Comparison of ENCODE assay signal across 9 cellular contexts in the genomic region with DNA sequence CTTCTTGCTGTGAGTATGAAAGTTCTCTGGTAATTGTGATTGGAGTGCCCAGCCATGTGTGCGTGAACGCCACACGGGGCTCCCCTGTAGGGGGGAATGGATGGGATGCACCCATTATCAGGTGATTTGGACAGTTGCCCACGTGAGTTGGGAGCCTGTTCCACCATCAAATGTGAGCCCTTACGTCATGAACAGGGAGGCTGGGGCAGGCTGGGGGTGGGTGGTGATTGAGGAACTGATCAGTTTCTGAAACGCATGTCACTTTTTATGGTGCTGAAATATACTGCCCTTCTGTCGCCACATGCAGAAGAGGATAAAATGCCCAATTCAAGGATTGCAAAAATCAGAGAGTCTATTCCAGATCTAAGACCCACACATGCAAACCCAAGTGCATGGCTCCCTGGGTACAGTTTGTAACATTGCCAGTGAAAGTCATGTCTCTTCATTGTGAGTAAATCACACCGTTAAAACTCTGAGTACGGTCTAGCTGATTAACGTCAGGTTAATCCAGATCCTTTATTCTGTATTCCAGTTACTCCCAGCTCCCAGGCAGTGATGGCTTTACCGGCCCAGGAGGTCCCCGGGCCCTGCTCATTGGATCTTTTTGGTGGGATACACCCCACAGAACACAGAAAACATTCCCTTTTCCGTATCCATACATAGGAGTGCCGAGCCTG.
A peak's percentile ranks its signal among the peaks of the same experiment; 100 is the strongest.
DNase-seq lines count a peak whose midpoint lies in the region; ATAC-seq, FAIRE-seq and TF ChIP-seq lines count a peak whose summit lies in the region.
"Had no signal": no experiment of that assay in that cellular context is flagged by ENCODE, and none has a peak within 500 bp of the region (broad histone marks: within the 10 kb centered on the region; RNA-seq: fewer than 3 reads in every experiment).

No MANE protein-coding gene starts in this region.

- TF ChIP-seq EP300 in GM12878 (IDR thresholded peaks at IDR 0.05; ENCODE audit: borderline replicate concordance in 1 of 2, control insufficient read depth in 1 of 2, low read depth in 2 of 2, low read length in 2 of 2), result peak; percentile 75 to 94; a peak in 3 of 4 replicates

- POLR2A ChIA-PET in GM12878 (lab: Charles Lee), result interaction anchor here (0.5 to 1.3 kb wide), 4 partner anchors 13 to 139 kb away, joined by 3 read pairs; a partner anchor contains a TSS
- POLR2A ChIA-PET in activated CD4-positive, alpha-beta memory T cell treated with anti-CD3 and anti-CD28 coated beads, Interleukin-2, amount 10 ng/mL, durations not matched to agents 7 days and 5 days (lab: Charles Lee), result no interaction called here

- intact Hi-C loops in GM12878 (cut with micrococcal nuclease; ENCODE audit: unreplicated experiment), result loop anchor here (1.0 to 10.0 kb wide), 6 partner anchors 27 to 574 kb away; a partner anchor contains a TSS

- H3K27me3 ChIP-seq in BLaER1 treated with 17β-estradiol and CSF1 and Interleukin-3, amounts not matched to agents 10 nM and 100 nM, result no peaks in the 10 kb centered on the region
- H3K27me3 ChIP-seq in GM12878 (replicated peaks in 1 of 2; ENCODE audit: control insufficient read depth in 2 of 2, insufficient read depth in 2 of 2, low read length in 1 of 2), result no peaks in the 10 kb centered on the region

- BruUV-seq in GM12878 (replicated peaks; lab: Mats Ljungman, UMichigan), result no TSS peak

- no peak for TF ChIP-seq CTCF in GM12878 (IDR thresholded peaks at IDR 0.05 in 2 of 3, conservative IDR thresholded peaks at IDR 0.05 in 1 of 3; ENCODE audit: control insufficient read depth in 2 of 3, extremely low read depth in 1 of 3, insufficient read depth in 1 of 3, low read depth in 3 of 3, low read length in 3 of 3)

- H3K4me1 ChIP-seq in BLaER1 treated with 17β-estradiol and CSF1 and Interleukin-3, amounts not matched to agents 10 nM and 100 nM, result peaks cover 67 to 96% (median 81%) of the 10 kb centered on the region in 10 experiments
- H3K4me1 ChIP-seq in GM12878 (ENCODE audit: control insufficient read depth, insufficient read depth, low read length), result peaks cover 37% of the 10 kb centered on the region

- no peak for TF ChIP-seq POLR2A in GM12878 (IDR thresholded peaks at IDR 0.05; ENCODE audit: low read depth, low read length)

- no peak overlapping the region for H3K27ac Mint-ChIP-seq in activated CD4-positive, alpha-beta memory T cell treated with anti-CD3 and anti-CD28 coated beads, Interleukin-2, amount 10 ng/mL, durations not matched to agents 7 days and 5 days

- peaks cover 8% of the 10 kb centered on the region for H3K27me3 Mint-ChIP-seq in activated CD4-positive, alpha-beta memory T cell treated with anti-CD3 and anti-CD28 coated beads, Interleukin-2, amount 10 ng/mL, durations not matched to agents 7 days and 5 days

- SMC1A ChIA-PET in GM12878 (lab: Charles Lee; ENCODE audit: uncharacterized antibody, unreplicated experiment), result interaction anchor here (0.6 to 2.8 kb wide), 6 partner anchors 9 to 490 kb away, joined by 3 to 10 read pairs (median 4); no protein-coding TSS in a partner anchor

- 28% methylated on average over 14 of the region's 14 CpGs for WGBS in GM12878 (ENCODE audit: insufficient coverage, insufficient replicate concordance, low lambda C conversion rate, missing lambda C conversion rate)

- peak overlapping the region; percentile 68 to 98 (median 79) for H3K4me2 ChIP-seq in BLaER1 treated with 17β-estradiol and CSF1 and Interleukin-3, amounts not matched to agents 10 nM and 100 nM
- peak overlapping the region; percentile 81 for H3K4me2 ChIP-seq in GM12878 (ENCODE audit: control insufficient read depth, insufficient read depth)

- peak overlapping the region; percentile 43 to 94 (median 64) for H3K27ac ChIP-seq in BLaER1 treated with 17β-estradiol and CSF1 and Interleukin-3, amounts not matched to agents 10 nM and 100 nM
- H3K27ac ChIP-seq in GM12878 (ENCODE audit: control insufficient read depth, insufficient read depth), result peak overlapping the region; percentile 60

- H3K36me3 ChIP-seq in BLaER1 treated with 17β-estradiol and CSF1 and Interleukin-3, amounts not matched to agents 10 nM and 100 nM, result no peaks in the 10 kb centered on the region
- no peaks in the 10 kb centered on the region for H3K36me3 ChIP-seq in GM12878 (ENCODE audit: control insufficient read depth in 2 of 2, insufficient read depth in 2 of 2, low read length in 1 of 2)
- H3K36me3 ChIP-seq: BE2C had no signal

- H3K4me3 ChIP-seq in BLaER1 treated with 17β-estradiol and CSF1 and Interleukin-3, amounts not matched to agents 10 nM and 100 nM, result peak overlapping the region in 3 of 10 experiments; percentile 9 to 40 (median 18); a peak in 2 of 20 replicates
- peak overlapping the region; percentile 42; the same call in 1 of the 2 replicates for H3K4me3 ChIP-seq in GM12878

- no peak overlapping the region for H3K4me3 Mint-ChIP-seq in activated CD4-positive, alpha-beta memory T cell treated with anti-CD3 and anti-CD28 coated beads, Interleukin-2, amount 10 ng/mL, durations not matched to agents 7 days and 5 days

- peaks cover 5% of the 10 kb centered on the region for H3K4me1 Mint-ChIP-seq in activated CD4-positive, alpha-beta memory T cell treated with anti-CD3 and anti-CD28 coated beads, Interleukin-2, amount 10 ng/mL, durations not matched to agents 7 days and 5 days

- DNase-seq in GM12878 (ENCODE audit: low read depth, low spot score), result no peak
- DNase-seq in NCI-H345 (lab: John Stamatoyannopoulos, UW), result no peak
- no peak for DNase-seq in activated CD4-positive, alpha-beta memory T cell treated with anti-CD3 and anti-CD28 coated beads, Interleukin-2, amount 10 ng/mL, durations not matched to agents 7 days and 5 days
- DNase-seq in H4 (ENCODE audit: low spot score), result no peak
- DNase-seq in SK-N-DZ (ENCODE audit: low spot score), result no peak
- DNase-seq: BE2C had no signal

- H3K9me3 Mint-ChIP-seq in activated CD4-positive, alpha-beta memory T cell treated with anti-CD3 and anti-CD28 coated beads, Interleukin-2, amount 10 ng/mL, durations not matched to agents 7 days and 5 days, result peaks cover 2% of the 10 kb centered on the region

- H3K36me3 Mint-ChIP-seq in activated CD4-positive, alpha-beta memory T cell treated with anti-CD3 and anti-CD28 coated beads, Interleukin-2, amount 10 ng/mL, durations not matched to agents 7 days and 5 days (ENCODE audit: low read depth), result no peaks in the 10 kb centered on the region

- peaks cover 0 to 13% (median 0%) of the 10 kb centered on the region in 11 experiments; a peak in 3 of 22 replicates for H3K9me3 ChIP-seq in BLaER1 treated with 17β-estradiol and CSF1 and Interleukin-3, amounts not matched to agents 10 nM and 100 nM (replicated peaks in 1 of 11)
- no peaks in the 10 kb centered on the region for H3K9me3 ChIP-seq in GM12878 (replicated peaks; ENCODE audit: control insufficient read depth, insufficient read depth, low read length)
- H3K9me3 ChIP-seq: BE2C had no signal

- RAD21 ChIA-PET in GM12878 (lab: Charles Lee; ENCODE audit: unreplicated experiment), result interaction anchor here (0.7 to 2.8 kb wide), 4 partner anchors 16 to 140 kb away, joined by 3 to 12 read pairs (median 4); no protein-coding TSS in a partner anchor

- no peak overlapping the region; the same call in 1 of the 2 replicates for H2AFZ ChIP-seq in GM12878 (ENCODE audit: control insufficient read depth, low read depth, low read length)

- peak; percentile 31 for FAIRE-seq in GM12878 (lab: Jason Lieb, UNC)

- no peaks in the 10 kb centered on the region for H3K79me2 ChIP-seq in GM12878 (ENCODE audit: control insufficient read depth, insufficient read depth, low read length)

- in situ Hi-C loops in GM12878 (cut with MboI), result loop anchor here (5.0 kb wide), 1 partner anchor 1309 kb away; no protein-coding TSS in a partner anchor

- H3K9ac ChIP-seq in BLaER1 treated with 17β-estradiol and CSF1 and Interleukin-3, amounts not matched to agents 10 nM and 100 nM, result peak overlapping the region in 7 of 11 experiments; percentile 6 to 82 (median 37); a peak in 9 of 22 replicates
- peak overlapping the region; percentile 47 for H3K9ac ChIP-seq in GM12878 (ENCODE audit: control insufficient read depth, insufficient read depth, low read length)

- no peak for TF ChIP-seq RAD21 in GM12878 (IDR thresholded peaks at IDR 0.05; ENCODE audit: insufficient read depth, low read depth, low read length)

- H4K20me1 ChIP-seq in BLaER1 treated with 17β-estradiol and CSF1 and Interleukin-3, amounts not matched to agents 10 nM and 100 nM, result peaks cover 0 to 4% (median 0%) of the 10 kb centered on the region in 11 experiments; a peak in 1 of 22 replicates
- H4K20me1 ChIP-seq in GM12878 (ENCODE audit: control insufficient read depth, insufficient read depth), result no peaks in the 10 kb centered on the region

- peak; percentile 47 for ATAC-seq in GM19324 (IDR thresholded peaks at IDR 0.05; ENCODE audit: low FRiP score, unreplicated experiment)
- ATAC-seq in HG03039 (IDR thresholded peaks at IDR 0.05; ENCODE audit: unreplicated experiment), result peak; percentile 33
- ATAC-seq in GM12878, result peak; percentile 84

- CTCF ChIA-PET in GM12878 (lab: Yijun Ruan, JAX), result interaction anchor here (0.6 to 2.4 kb wide), 3 partner anchors 15 to 1317 kb away, joined by 3 to 13 read pairs (median 4); no protein-coding TSS in a partner anchor
- CTCF ChIA-PET in activated CD4-positive, alpha-beta memory T cell treated with anti-CD3 and anti-CD28 coated beads, Interleukin-2, amount 10 ng/mL, durations not matched to agents 7 days and 5 days (lab: Charles Lee), result no interaction called here

TF ChIP-seq in GM12878, 131 proteins besides CTCF, POLR2A, EP300 and RAD21 (continues in another document):
- TF ChIP-seq CBFB (IDR thresholded peaks at IDR 0.05; ENCODE audit: low read depth), result no peak
- TF ChIP-seq POU2F2 (IDR thresholded peaks at IDR 0.05; ENCODE audit: borderline replicate concordance, low read depth, low read length), result no peak
- TF ChIP-seq, protein P1, sequence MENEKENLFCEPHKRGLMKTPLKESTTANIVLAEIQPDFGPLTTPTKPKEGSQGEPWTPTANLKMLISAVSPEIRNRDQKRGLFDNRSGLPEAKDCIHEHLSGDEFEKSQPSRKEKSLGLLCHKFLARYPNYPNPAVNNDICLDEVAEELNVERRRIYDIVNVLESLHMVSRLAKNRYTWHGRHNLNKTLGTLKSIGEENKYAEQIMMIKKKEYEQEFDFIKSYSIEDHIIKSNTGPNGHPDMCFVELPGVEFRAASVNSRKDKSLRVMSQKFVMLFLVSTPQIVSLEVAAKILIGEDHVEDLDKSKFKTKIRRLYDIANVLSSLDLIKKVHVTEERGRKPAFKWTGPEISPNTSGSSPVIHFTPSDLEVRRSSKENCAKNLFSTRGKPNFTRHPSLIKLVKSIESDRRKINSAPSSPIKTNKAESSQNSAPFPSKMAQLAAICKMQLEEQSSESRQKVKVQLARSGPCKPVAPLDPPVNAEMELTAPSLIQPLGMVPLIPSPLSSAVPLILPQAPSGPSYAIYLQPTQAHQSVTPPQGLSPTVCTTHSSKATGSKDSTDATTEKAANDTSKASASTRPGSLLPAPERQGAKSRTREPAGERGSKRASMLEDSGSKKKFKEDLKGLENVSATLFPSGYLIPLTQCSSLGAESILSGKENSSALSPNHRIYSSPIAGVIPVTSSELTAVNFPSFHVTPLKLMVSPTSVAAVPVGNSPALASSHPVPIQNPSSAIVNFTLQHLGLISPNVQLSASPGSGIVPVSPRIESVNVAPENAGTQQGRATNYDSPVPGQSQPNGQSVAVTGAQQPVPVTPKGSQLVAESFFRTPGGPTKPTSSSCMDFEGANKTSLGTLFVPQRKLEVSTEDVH (IDR thresholded peaks at IDR 0.05; ENCODE audit: low read depth, partially characterized antibody), result no peak

Comparison
In these comparisons a context has a peak if more than half of its experiments do, and no peak if none do; other contexts are left out.
1. ATAC-seq: peak in every context shown above with its lines; median percentile 84 in GM12878; 47 in GM19324; 33 in HG03039.